In genomic region chr18:45870419-45870818, GRCh38 we compare ENCODE assay signal across 16 cellular contexts. TPM values are rescaled to one million over a fixed set of nuclear protein-coding genes. Genes with fewer than 3 reads are reported as not detected.
A peak's percentile ranks its signal among the peaks of the same experiment; 100 is the strongest.
DNase-seq lines count a peak whose midpoint lies in the region; ATAC-seq and TF ChIP-seq lines count a peak whose summit lies in the region.
"Had no signal": no experiment of that assay in that cellular context is flagged by ENCODE, and none has a peak within 500 bp of the region (broad histone marks: within the 10 kb centered on the region; RNA-seq: fewer than 3 reads in every experiment).

No MANE protein-coding gene starts in this region.

- H3K36me3 ChIP-seq in BE2C: no peaks in the 10 kb centered on the region

- H3K4me1 ChIP-seq in BE2C: no peaks in the 10 kb centered on the region
- H3K4me1 ChIP-seq: Caco-2 had no signal

- no peaks in the 10 kb centered on the region for H3K27me3 Mint-ChIP-seq in activated naive CD8-positive, alpha-beta T cell treated with anti-CD3 and anti-CD28 coated beads, Interleukin-2, amount 50 U/mL, for 24 hours
- H3K27me3 Mint-ChIP-seq in activated naive CD8-positive, alpha-beta T cell treated with anti-CD3 and anti-CD28 coated beads for 36 hours: no peaks in the 10 kb centered on the region
- H3K27me3 Mint-ChIP-seq in progenitor cell of endocrine pancreas: no peaks in the 10 kb centered on the region
- H3K27me3 Mint-ChIP-seq: CD4-positive, alpha-beta T cell had no signal

- H3K4me3 ChIP-seq in BE2C (ENCODE audit: low read depth, low read length): no peak overlapping the region
- H3K4me3 ChIP-seq: A549; BLaER1 treated with 17β-estradiol and CSF1 and Interleukin-3, amounts not matched to agents 10 nM and 100 nM had no signal

- no peak overlapping the region for H3K4me3 Mint-ChIP-seq in activated naive CD8-positive, alpha-beta T cell treated with anti-CD3 and anti-CD28 coated beads, Interleukin-2, amount 50 U/mL, for 24 hours
- no peak overlapping the region for H3K4me3 Mint-ChIP-seq in activated naive CD8-positive, alpha-beta T cell treated with anti-CD3 and anti-CD28 coated beads for 36 hours
- no peak overlapping the region for H3K4me3 Mint-ChIP-seq in progenitor cell of endocrine pancreas (ENCODE audit: low read depth)
- H3K4me3 Mint-ChIP-seq: CD4-positive, alpha-beta T cell; CD8-positive, alpha-beta T cell had no signal

- H3K27me3 ChIP-seq in BE2C: no peaks in the 10 kb centered on the region
- H3K27me3 ChIP-seq: BLaER1 treated with 17β-estradiol and CSF1 and Interleukin-3, amounts not matched to agents 10 nM and 100 nM had no signal

- H3K36me3 Mint-ChIP-seq in activated naive CD8-positive, alpha-beta T cell treated with anti-CD3 and anti-CD28 coated beads, Interleukin-2, amount 50 U/mL, for 24 hours (ENCODE audit: low read depth): peaks cover 76% of the 10 kb centered on the region
- H3K36me3 Mint-ChIP-seq in activated naive CD8-positive, alpha-beta T cell treated with anti-CD3 and anti-CD28 coated beads for 36 hours: peaks cover 77% of the 10 kb centered on the region
- peaks cover 29% of the 10 kb centered on the region for H3K36me3 Mint-ChIP-seq in progenitor cell of endocrine pancreas (ENCODE audit: insufficient read depth)

- ATAC-seq in activated naive CD8-positive, alpha-beta T cell treated with anti-CD3 and anti-CD28 coated beads, Interleukin-2, amount 50 U/mL, for 24 hours: no peak
- ATAC-seq in GM19023 (IDR thresholded peaks at IDR 0.05; ENCODE audit: unreplicated experiment): no peak
- ATAC-seq: A549; CD8-positive, alpha-beta T cell had no signal

- no peak for TF ChIP-seq CTCF in BE2C (IDR thresholded peaks at IDR 0.05; ENCODE audit: low read depth, low read length)
- TF ChIP-seq CTCF in progenitor cell of endocrine pancreas (IDR thresholded peaks at IDR 0.05; ENCODE audit: unreplicated experiment): no peak

- H3K9me3 Mint-ChIP-seq in activated naive CD8-positive, alpha-beta T cell treated with anti-CD3 and anti-CD28 coated beads, Interleukin-2, amount 50 U/mL, for 24 hours: peaks cover 28% of the 10 kb centered on the region
- H3K9me3 Mint-ChIP-seq in activated naive CD8-positive, alpha-beta T cell treated with anti-CD3 and anti-CD28 coated beads for 36 hours: peaks cover 15% of the 10 kb centered on the region
- H3K9me3 Mint-ChIP-seq in progenitor cell of endocrine pancreas (ENCODE audit: low read depth): peaks cover 2% of the 10 kb centered on the region
- H3K9me3 Mint-ChIP-seq: CD8-positive, alpha-beta T cell had no signal

- H3K27ac Mint-ChIP-seq in activated naive CD8-positive, alpha-beta T cell treated with anti-CD3 and anti-CD28 coated beads, Interleukin-2, amount 50 U/mL, for 24 hours: peak overlapping the region; percentile 24
- H3K27ac Mint-ChIP-seq in activated naive CD8-positive, alpha-beta T cell treated with anti-CD3 and anti-CD28 coated beads for 36 hours: no peak overlapping the region
- H3K27ac Mint-ChIP-seq in progenitor cell of endocrine pancreas: peak overlapping the region; percentile 21
- H3K27ac Mint-ChIP-seq: CD4-positive, alpha-beta T cell; CD8-positive, alpha-beta T cell had no signal

- peaks cover 37% of the 10 kb centered on the region for H3K4me1 Mint-ChIP-seq in activated naive CD8-positive, alpha-beta T cell treated with anti-CD3 and anti-CD28 coated beads, Interleukin-2, amount 50 U/mL, for 24 hours
- H3K4me1 Mint-ChIP-seq in activated naive CD8-positive, alpha-beta T cell treated with anti-CD3 and anti-CD28 coated beads for 36 hours: peaks cover 29% of the 10 kb centered on the region
- peaks cover 4% of the 10 kb centered on the region for H3K4me1 Mint-ChIP-seq in progenitor cell of endocrine pancreas (ENCODE audit: low read depth)

- no peaks in the 10 kb centered on the region for H3K9me3 ChIP-seq in BE2C
- H3K9me3 ChIP-seq: A549, Caco-2 had no signal

- DNase-seq in activated naive CD8-positive, alpha-beta T cell treated with anti-CD3 and anti-CD28 coated beads, Interleukin-2, amount 50 U/mL, for 24 hours: no peak
- no peak for DNase-seq in activated naive CD8-positive, alpha-beta T cell treated with anti-CD3 and anti-CD28 coated beads for 36 hours
- DNase-seq in BE2C (peak; percentile 5), SK-N-DZ (ENCODE audit: low spot score) (peak; percentile 19), progenitor cell of endocrine pancreas (ENCODE audit: low spot score, unreplicated experiment) (no peak), Ammon's horn (ENCODE audit: low spot score) (no peak), dedifferentiated amniotic fluid mesenchymal stem cell (ENCODE audit: extremely low spot score) (no peak)
- DNase-seq: AML-193; Caco-2; Calu3; CD4-positive, alpha-beta T cell; CD8-positive, alpha-beta T cell; GF-D8 had no signal

RNA-seq across cellular contexts. Expression of gene SIGLEC15, which starts 44.9 kb away (rescaled TPM):
- not detected for total RNA-seq in activated naive CD8-positive, alpha-beta T cell treated with anti-CD3 and anti-CD28 coated beads for 36 hours
- polyA plus RNA-seq in BE2C (2012; ENCODE audit: insufficient read depth, insufficient read length, low read depth): 0.45 TPM
- polyA plus RNA-seq in SK-N-DZ (2014; cell fraction: cytosol; rRNA removed): not detected in 2 replicates
- not detected in 2 replicates for polyA plus RNA-seq in SK-N-DZ (2014; cell fraction: nucleus; rRNA removed)
- not detected in 2 replicates for total RNA-seq in progenitor cell of endocrine pancreas
- total RNA-seq: Caco-2; CD4-positive, alpha-beta T cell; CD8-positive, alpha-beta T cell had no signal
- polyA plus RNA-seq: A549 had no signal

Comparison
In these comparisons a context has a peak if more than half of its experiments do, and no peak if none do; other contexts are left out.
1. DNase-seq: peak in BE2C (single experiment) and SK-N-DZ (single experiment); none in activated naive CD8-positive, alpha-beta T cell treated with anti-CD3 and anti-CD28 coated beads, Interleukin-2, amount 50 U/mL, for 24 hours (single experiment), activated naive CD8-positive, alpha-beta T cell treated with anti-CD3 and anti-CD28 coated beads for 36 hours (single experiment), progenitor cell of endocrine pancreas (single experiment), Ammon's horn (single experiment) and dedifferentiated amniotic fluid mesenchymal stem cell (single experiment).